ENCODE assay signal across 31 cellular contexts in genomic region chr10:117991701-117992100, GRCh38.
"Had no signal": no experiment of that assay in that cellular context is flagged by ENCODE, and none has a peak within 500 bp of the region (broad histone marks: within the 10 kb centered on the region; RNA-seq: fewer than 3 reads in every experiment).

No MANE protein-coding gene starts in this region.

- H3K36me3 ChIP-seq: ascending aorta, breast epithelium, cardiac muscle cell, colonic mucosa, esophagus squamous epithelium had no signal

- H3K27me3 ChIP-seq: ascending aorta, breast epithelium, cardiac muscle cell, colonic mucosa, esophagus squamous epithelium, gastroesophageal sphincter, heart right ventricle had no signal

- DNase-seq: activated CD4-positive, alpha-beta memory T cell treated with anti-CD3 and anti-CD28 coated beads for 36 hours; activated CD4-positive, alpha-beta T cell treated with anti-CD3 and anti-CD28 coated beads for 36 hours; activated CD4-positive, alpha-beta T cell treated with anti-CD3 and anti-CD28 coated beads, Interleukin-2, amount 10 ng/mL, durations not matched to agents 24 days and 14 days; activated CD4-positive, CD25-positive, alpha-beta regulatory T cell; activated CD4-positive, CD25-positive, alpha-beta regulatory T cell treated with anti-CD3 and anti-CD28 coated beads, Interleukin-2, amount 50 U/mL, for 72 hours; activated CD8-positive, alpha-beta memory T cell treated with anti-CD3 and anti-CD28 coated beads, Interleukin-2, amount 10 ng/mL, durations not matched to agents 7 days and 5 days; activated CD8-positive, alpha-beta memory T cell treated with anti-CD3 and anti-CD28 coated beads, Interleukin-2, amount 50 U/mL, for 4 hours; activated CD8-positive, alpha-beta T cell treated with anti-CD3 and anti-CD28 coated beads, Interleukin-2, amount 10 ng/mL, durations not matched to agents 7 days and 5 days; activated effector memory CD4-positive, alpha-beta T cell treated with anti-CD3 and anti-CD28 coated beads, Interleukin-2, amount 50 U/mL, for 16 hours; activated naive CD4-positive, alpha-beta T cell treated with anti-CD3 and anti-CD28 coated beads for 36 hours; activated naive CD8-positive, alpha-beta T cell treated with anti-CD3 and anti-CD28 coated beads for 36 hours; activated naive CD8-positive, alpha-beta T cell treated with anti-CD3 and anti-CD28 coated beads, Interleukin-2, amount 50 U/mL, for 24 hours; activated T-cell treated with anti-CD3 and anti-CD28 coated beads, Interleukin-2, amount 50 U/mL, for 1 hour; activated T-cell treated with anti-CD3 and anti-CD28 coated beads, Interleukin-2, amount 50 U/mL, for 48 hours; central memory CD4-positive, alpha-beta T cell; cerebellar nuclear complex; colonic mucosa; effector CD8-positive, alpha-beta T cell; esophagus squamous epithelium; foreskin melanocyte; heart right ventricle; T-helper 2 cell had no signal

- H3K4me3 Mint-ChIP-seq: activated CD4-positive, alpha-beta memory T cell treated with anti-CD3 and anti-CD28 coated beads for 36 hours; activated CD4-positive, alpha-beta T cell treated with anti-CD3 and anti-CD28 coated beads for 36 hours; activated CD4-positive, alpha-beta T cell treated with anti-CD3 and anti-CD28 coated beads, Interleukin-2, amount 10 ng/mL, durations not matched to agents 24 days and 14 days; activated CD8-positive, alpha-beta memory T cell treated with anti-CD3 and anti-CD28 coated beads, Interleukin-2, amount 10 ng/mL, durations not matched to agents 7 days and 5 days; activated CD8-positive, alpha-beta T cell treated with anti-CD3 and anti-CD28 coated beads, Interleukin-2, amount 10 ng/mL, durations not matched to agents 7 days and 5 days; activated naive CD4-positive, alpha-beta T cell treated with anti-CD3 and anti-CD28 coated beads for 36 hours; activated naive CD4-positive, alpha-beta T cell treated with anti-CD3 and anti-CD28 coated beads, Interleukin-2, amount 50 U/mL, for 24 hours; activated naive CD8-positive, alpha-beta T cell treated with anti-CD3 and anti-CD28 coated beads for 36 hours; activated naive CD8-positive, alpha-beta T cell treated with anti-CD3 and anti-CD28 coated beads, Interleukin-2, amount 50 U/mL, for 24 hours; activated T-helper 1 cell treated with anti-CD3 and anti-CD28 coated beads, Interleukin-12 subunit alpha, Interleukin-12 subunit beta, Interleukin-2, Interleukin-4 antibody, amounts not matched to agents 30 ng/mL and 10 ng/mL and 1 ng/mL, durations not matched to agents 14 hours and 24 hours and 36 hours had no signal

- H3K4me1 ChIP-seq: ascending aorta, breast epithelium, colonic mucosa, esophagus squamous epithelium, gastroesophageal sphincter, heart right ventricle had no signal

- H3K9me3 ChIP-seq: ascending aorta, colonic mucosa, esophagus squamous epithelium, gastroesophageal sphincter had no signal

- H3K4me1 Mint-ChIP-seq: activated CD4-positive, alpha-beta T cell treated with anti-CD3 and anti-CD28 coated beads for 36 hours; activated CD4-positive, alpha-beta T cell treated with anti-CD3 and anti-CD28 coated beads, Interleukin-2, amount 10 ng/mL, durations not matched to agents 24 days and 14 days; activated CD8-positive, alpha-beta memory T cell treated with anti-CD3 and anti-CD28 coated beads, Interleukin-2, amount 10 ng/mL, durations not matched to agents 7 days and 5 days; activated naive CD4-positive, alpha-beta T cell treated with anti-CD3 and anti-CD28 coated beads, Interleukin-2, amount 50 U/mL, for 24 hours; activated naive CD8-positive, alpha-beta T cell treated with anti-CD3 and anti-CD28 coated beads for 36 hours; activated naive CD8-positive, alpha-beta T cell treated with anti-CD3 and anti-CD28 coated beads, Interleukin-2, amount 50 U/mL, for 24 hours had no signal

- H3K27ac ChIP-seq: ascending aorta, breast epithelium, cardiac muscle cell, colonic mucosa, epithelial cell of prostate, esophagus squamous epithelium, gastroesophageal sphincter, heart right ventricle had no signal

- H3K4me3 ChIP-seq: ascending aorta, breast epithelium, cardiac muscle cell, colonic mucosa, esophagus squamous epithelium, gastroesophageal sphincter, heart right ventricle had no signal

- H3K27me3 Mint-ChIP-seq: activated CD4-positive, alpha-beta memory T cell treated with anti-CD3 and anti-CD28 coated beads for 36 hours; activated CD4-positive, alpha-beta T cell treated with anti-CD3 and anti-CD28 coated beads for 36 hours; activated CD8-positive, alpha-beta memory T cell treated with anti-CD3 and anti-CD28 coated beads, Interleukin-2, amount 10 ng/mL, durations not matched to agents 7 days and 5 days; activated naive CD4-positive, alpha-beta T cell treated with anti-CD3 and anti-CD28 coated beads, Interleukin-2, amount 50 U/mL, for 24 hours; activated naive CD8-positive, alpha-beta T cell treated with anti-CD3 and anti-CD28 coated beads for 36 hours; activated naive CD8-positive, alpha-beta T cell treated with anti-CD3 and anti-CD28 coated beads, Interleukin-2, amount 50 U/mL, for 24 hours had no signal

- ATAC-seq: activated CD4-positive, alpha-beta T cell treated with anti-CD3 and anti-CD28 coated beads for 36 hours; activated CD8-positive, alpha-beta memory T cell treated with anti-CD3 and anti-CD28 coated beads, Interleukin-2, amount 10 ng/mL, durations not matched to agents 7 days and 5 days; activated CD8-positive, alpha-beta T cell treated with anti-CD3 and anti-CD28 coated beads, Interleukin-2, amount 10 ng/mL, durations not matched to agents 7 days and 5 days; activated naive CD8-positive, alpha-beta T cell treated with anti-CD3 and anti-CD28 coated beads, Interleukin-2, amount 50 U/mL, for 24 hours; gastroesophageal sphincter; heart right ventricle had no signal

- H3K27ac Mint-ChIP-seq: activated CD4-positive, alpha-beta memory T cell treated with anti-CD3 and anti-CD28 coated beads for 36 hours; activated CD4-positive, alpha-beta T cell treated with anti-CD3 and anti-CD28 coated beads for 36 hours; activated CD4-positive, alpha-beta T cell treated with anti-CD3 and anti-CD28 coated beads, Interleukin-2, amount 10 ng/mL, durations not matched to agents 24 days and 14 days; activated CD8-positive, alpha-beta memory T cell treated with anti-CD3 and anti-CD28 coated beads, Interleukin-2, amount 10 ng/mL, durations not matched to agents 7 days and 5 days; activated CD8-positive, alpha-beta T cell treated with anti-CD3 and anti-CD28 coated beads, Interleukin-2, amount 10 ng/mL, durations not matched to agents 7 days and 5 days; activated naive CD4-positive, alpha-beta T cell treated with anti-CD3 and anti-CD28 coated beads for 36 hours; activated naive CD4-positive, alpha-beta T cell treated with anti-CD3 and anti-CD28 coated beads, Interleukin-2, amount 50 U/mL, for 24 hours; activated naive CD8-positive, alpha-beta T cell treated with anti-CD3 and anti-CD28 coated beads for 36 hours; activated naive CD8-positive, alpha-beta T cell treated with anti-CD3 and anti-CD28 coated beads, Interleukin-2, amount 50 U/mL, for 24 hours; activated T-helper 1 cell treated with anti-CD3 and anti-CD28 coated beads, Interleukin-12 subunit alpha, Interleukin-12 subunit beta, Interleukin-2, Interleukin-4 antibody, amounts not matched to agents 30 ng/mL and 10 ng/mL and 1 ng/mL, durations not matched to agents 14 hours and 24 hours and 36 hours; activated T-helper 2 cell treated with anti-CD3 and anti-CD28 coated beads, Interferon-gamma antibody, Interleukin-2, Interleukin-4, amounts not matched to agents 10 μg/mL and 5 μg/mL and 100 μg/mL, durations not matched to agents 14 hours and 24 hours and 36 hours; brain had no signal
